ENCODE assay signal across 8 cellular contexts in genomic region chr22:41697126-41697775, GRCh38. TPM values are rescaled to one million over a fixed set of nuclear protein-coding genes. Genes with fewer than 3 reads are reported as not detected.
DNase-seq lines count a peak whose midpoint lies in the region; ATAC-seq and TF ChIP-seq lines count a peak whose summit lies in the region.

No MANE protein-coding gene starts in this region.

- DNase-seq in AG09319 (ENCODE audit: extremely low read depth, low read depth), result peak; percentile 69
- peak; percentile 63 for DNase-seq in GOT3 (lab: John Stamatoyannopoulos, UW)
- DNase-seq in NCI-H2196 (lab: John Stamatoyannopoulos, UW; ENCODE audit: unreplicated experiment), result peak; percentile 92
- peak; percentile 87 for DNase-seq in MCF 10A (ENCODE audit: unreplicated experiment)
- peak; percentile 82 for DNase-seq in iris pigment epithelial cell (ENCODE audit: low read depth)
- DNase-seq in smooth muscle cell (lab: John Stamatoyannopoulos, UW; ENCODE audit: unreplicated experiment), result peak; percentile 93

- H3K4me1 ChIP-seq in smooth muscle cell (ENCODE audit: low read depth), result peaks cover 4% of the 10 kb centered on the region

- TF ChIP-seq CTCF in AG09319 (IDR thresholded peaks at IDR 0.05; ENCODE audit: low read depth, low read length) (peak; percentile 94), VCaP (conservative IDR thresholded peaks at IDR 0.05) (peak; percentile 96), MCF 10A (IDR thresholded peaks at IDR 0.05; ENCODE audit: unreplicated experiment) (peak; percentile 86), smooth muscle cell (IDR thresholded peaks at IDR 0.05; ENCODE audit: borderline replicate concordance, insufficient read depth, poor library complexity, severe bottlenecking) (peak; percentile 99)

- peak overlapping the region; percentile 49 for H3K27ac Mint-ChIP-seq in MCF 10A (ENCODE audit: low read depth, unreplicated experiment)

- no peaks in the 10 kb centered on the region for H3K27me3 Mint-ChIP-seq in MCF 10A (ENCODE audit: insufficient read depth, unreplicated experiment)

- peak overlapping the region; percentile 82 for H3K4me2 ChIP-seq in smooth muscle cell

- H3K36me3 ChIP-seq in smooth muscle cell (ENCODE audit: low read depth), result no peaks in the 10 kb centered on the region

- no peak for ATAC-seq in HG03280 (IDR thresholded peaks at IDR 0.05; ENCODE audit: unreplicated experiment)

- POLR2A ChIA-PET in MCF 10A (lab: Yijun Ruan, JAX), result interaction anchor here (0.6 to 2.6 kb wide), 10 partner anchors 9 to 249 kb away, joined by 3 to 19 read pairs (median 6); partner anchors contain the start of genes CCDC134, CENPM and SNU13

- no TSS peak for BruUV-seq in MCF 10A (replicated peaks; lab: Mats Ljungman, UMichigan)

- H3K9me3 Mint-ChIP-seq in MCF 10A (ENCODE audit: unreplicated experiment), result no peaks in the 10 kb centered on the region

- WGBS in smooth muscle cell (ENCODE audit: low lambda C conversion rate), result 27% methylated on average over 12 of the region's 12 CpGs

- H2AFZ ChIP-seq in smooth muscle cell (ENCODE audit: low read depth), result no peak overlapping the region

- peak overlapping the region; percentile 32 for H3K4me3 ChIP-seq in smooth muscle cell

- no peaks in the 10 kb centered on the region for H3K79me2 ChIP-seq in smooth muscle cell (ENCODE audit: low read depth)

- peaks cover 6% of the 10 kb centered on the region for H3K4me1 Mint-ChIP-seq in MCF 10A (ENCODE audit: insufficient read depth, unreplicated experiment)

- no peaks in the 10 kb centered on the region for H4K20me1 ChIP-seq in smooth muscle cell (ENCODE audit: low read depth)

- H3F3A ChIP-seq in smooth muscle cell (ENCODE audit: low read depth), result no peaks in the 10 kb centered on the region

- H3K9ac ChIP-seq in smooth muscle cell (ENCODE audit: low read depth), result no peak overlapping the region

- CTCF ChIA-PET in MCF 10A (lab: Yijun Ruan, JAX), result interaction anchor here (0.5 to 4.8 kb wide), 64 partner anchors 10 to 1467 kb away, joined by 3 to 50 read pairs (median 4); partner anchors contain the start of genes CCDC134, CENPM and SNU13

- intact Hi-C loops in MCF 10A (cut with micrococcal nuclease), result loop anchor here (1.0 to 2.0 kb wide), 4 partner anchors 104 to 244 kb away; partner anchors contain the start of gene CCDC134

- H3K9me3 ChIP-seq in smooth muscle cell (replicated peaks; ENCODE audit: low read depth), result no peaks in the 10 kb centered on the region

- H3K4me3 Mint-ChIP-seq in MCF 10A (ENCODE audit: unreplicated experiment), result peak overlapping the region; percentile 52

- H3K27me3 ChIP-seq in smooth muscle cell (ENCODE audit: low read depth), result no peaks in the 10 kb centered on the region

- H3K27ac ChIP-seq in VCaP (peak overlapping the region; percentile 9; the same call in 1 of the 2 replicates), smooth muscle cell (ENCODE audit: low read depth) (no peak overlapping the region)

- H3K36me3 Mint-ChIP-seq in MCF 10A (ENCODE audit: insufficient read depth, unreplicated experiment), result no peaks in the 10 kb centered on the region

RNA-seq across cellular contexts. Expression of gene MEI1, which starts 2.1 kb away (rescaled TPM):
- total RNA-seq in MCF 10A (2022), result not detected in 2 replicates
- total RNA-seq in smooth muscle cell, result 0.18 and 0.49 TPM in 2 replicates
- polyA plus RNA-seq in smooth muscle cell, result 2.6 and 3.2 TPM in 2 replicates

RNA-seq across cellular contexts. Expression of gene SNU13, which starts 8.6 kb away (rescaled TPM):
- total RNA-seq in MCF 10A (2022) (280 and 286 TPM in 2 replicates), smooth muscle cell (98.2 and 142 TPM in 2 replicates)
- polyA plus RNA-seq in smooth muscle cell, result 239 and 250 TPM in 2 replicates
